In genomic region chr7:2639151-2639993, GRCh38 we compare ENCODE assay signal across 1 cellular context.
TF ChIP-seq lines count a peak whose summit lies in the region.

No MANE protein-coding gene starts in this region.

TF ChIP-seq in H1, 55 proteins besides CTCF, POLR2A, EP300 and RAD21:
- TF ChIP-seq TAF7 (optimal IDR thresholded peaks at IDR 0.05; ENCODE audit: borderline replicate concordance, low read depth, low read length): no peak
- no peak for TF ChIP-seq RFX5 (IDR thresholded peaks at IDR 0.05; ENCODE audit: borderline replicate concordance, low read depth, low read length)
- no peak for TF ChIP-seq USF2 (IDR thresholded peaks at IDR 0.05; ENCODE audit: low read length)
- TF ChIP-seq CHD1 (IDR thresholded peaks at IDR 0.05; ENCODE audit: low read depth, low read length): no peak
- no peak for TF ChIP-seq CHD2 (IDR thresholded peaks at IDR 0.05; ENCODE audit: low read length)
- no peak for TF ChIP-seq PHF8 (conservative IDR thresholded peaks at IDR 0.05; ENCODE audit: low read depth, low read length)
- TF ChIP-seq CTBP2 (IDR thresholded peaks at IDR 0.05; ENCODE audit: borderline replicate concordance, insufficient read depth, insufficient read length, low read length): no peak
- no peak for TF ChIP-seq CHD7 (IDR thresholded peaks at IDR 0.05; ENCODE audit: insufficient replicate concordance, low read length)
- no peak for TF ChIP-seq SAP30 (IDR thresholded peaks at IDR 0.05; ENCODE audit: insufficient read depth, insufficient replicate concordance, low read length)
- TF ChIP-seq TBP (IDR thresholded peaks at IDR 0.05; ENCODE audit: low read depth, low read length): no peak
- TF ChIP-seq TCF12 (IDR thresholded peaks at IDR 0.05; ENCODE audit: low read depth, low read length): no peak
- no peak for TF ChIP-seq SIRT6 (IDR thresholded peaks at IDR 0.05; ENCODE audit: low read length)
